8 cellular contexts compared by ENCODE assay signal in genomic region chr17:20852541-20853370, GRCh38.
DNase-seq lines count a peak whose midpoint lies in the region; ATAC-seq and TF ChIP-seq lines count a peak whose summit lies in the region.

No MANE protein-coding gene starts in this region.

- peaks cover 23% of the 10 kb centered on the region for H3K27me3 Mint-ChIP-seq in nephron (ENCODE audit: low read depth)

- peak overlapping the region; percentile 44 for H3K27ac ChIP-seq in ectodermal cell (ENCODE audit: insufficient read depth, low read depth, low read length, poor library complexity, severe bottlenecking)

- no peaks in the 10 kb centered on the region for H3K9me3 Mint-ChIP-seq in nephron

- peaks cover 12% of the 10 kb centered on the region for H3K27me3 ChIP-seq in ectodermal cell (ENCODE audit: control insufficient read depth, insufficient read depth, low read length, poor library complexity, severe bottlenecking)

- H3K4me3 ChIP-seq in ectodermal cell (ENCODE audit: insufficient read depth, low read depth, low read length): peak overlapping the region; percentile 45

- peak overlapping the region in 1 of 3 experiments; percentile 88 for H3K27ac Mint-ChIP-seq in nephron

- no peaks in the 10 kb centered on the region for H3K36me3 Mint-ChIP-seq in nephron (ENCODE audit: low read depth)

- ATAC-seq in GM19455 (IDR thresholded peaks at IDR 0.05; ENCODE audit: unreplicated experiment) (no peak), HG03097 (IDR thresholded peaks at IDR 0.05; ENCODE audit: low FRiP score, unreplicated experiment) (no peak)

- peak overlapping the region in 2 of 3 experiments; percentile 89 to 94 for H3K4me3 Mint-ChIP-seq in nephron

- peaks cover 11% of the 10 kb centered on the region for H3K4me1 Mint-ChIP-seq in nephron

- H3K36me3 ChIP-seq in ectodermal cell (ENCODE audit: control insufficient read depth, insufficient read depth, low read length): no peaks in the 10 kb centered on the region

- in situ Hi-C loops in ACHN (cut with HindIII; ENCODE audit: low pct_ligation_motif_present, low pct_unique_long_range_greater_than_20kb, low sequenced_read_pairs): no loop called here

- 11 to 14% methylated on average over 32 of the region's 32 CpGs for WGBS in ectodermal cell, 2 experiments

- peak; percentile 21 for DNase-seq in activated T-cell treated with anti-CD3 and anti-CD28 coated beads, Interleukin-2, amount 50 U/mL, for 1 hour
- DNase-seq in activated T-cell treated with anti-CD3 and anti-CD28 coated beads for 4 hours (no peak), OCI-M1 (lab: John Stamatoyannopoulos, UW) (peak; percentile 52), ACHN (no peak)

- H3K4me1 ChIP-seq in ectodermal cell (ENCODE audit: control insufficient read depth, insufficient read depth, low read length): peaks cover 8% of the 10 kb centered on the region

- no peaks in the 10 kb centered on the region for H3K9me3 ChIP-seq in ectodermal cell (ENCODE audit: control insufficient read depth, low read length)

- TF ChIP-seq CTCF in nephron (IDR thresholded peaks at IDR 0.05; ENCODE audit: unreplicated experiment in 3 of 3): no peak

Comparison
In these comparisons a context has a peak if more than half of its experiments do, and no peak if none do; other contexts are left out.
1. DNase-seq: peak in activated T-cell treated with anti-CD3 and anti-CD28 coated beads, Interleukin-2, amount 50 U/mL, for 1 hour (single experiment) and OCI-M1 (single experiment); none in activated T-cell treated with anti-CD3 and anti-CD28 coated beads for 4 hours (single experiment) and ACHN (single experiment).